12 cellular contexts compared by ENCODE assay signal in the genomic region with DNA sequence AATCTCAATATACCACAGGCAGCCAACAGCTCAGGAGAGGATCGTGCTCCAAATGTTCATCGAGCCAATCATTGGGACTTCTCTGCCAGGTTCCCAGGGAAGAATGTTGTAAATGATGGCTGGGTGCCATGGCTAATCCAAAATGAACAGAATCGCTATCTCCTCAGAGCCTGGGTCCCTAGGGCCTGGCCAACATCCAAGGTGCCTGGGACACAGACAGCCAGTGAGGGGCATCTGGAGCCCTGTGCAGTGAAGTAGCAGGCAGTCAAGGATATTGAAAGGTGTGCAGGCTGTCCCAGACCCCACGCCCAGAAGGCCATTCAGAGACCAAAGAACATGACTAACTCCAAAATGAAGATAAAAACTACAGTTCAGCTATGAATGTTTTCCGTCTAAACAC. TPM values are rescaled to one million over a fixed set of nuclear protein-coding genes. Genes with fewer than 3 reads are reported as not detected.
DNase-seq lines count a peak whose midpoint lies in the region; ATAC-seq and TF ChIP-seq lines count a peak whose summit lies in the region.
"Had no signal": no experiment of that assay in that cellular context is flagged by ENCODE, and none has a peak within 500 bp of the region (broad histone marks: within the 10 kb centered on the region; RNA-seq: fewer than 3 reads in every experiment).

No MANE protein-coding gene starts in this region.

- H3K4me1 Mint-ChIP-seq in stimulated activated naive CD8-positive, alpha-beta T cell treated with anti-CD3 and anti-CD28 coated beads, Interleukin-15, amount 100 ng/mL, for 72 hours, result peaks cover 100% of the 10 kb centered on the region
- H3K4me1 Mint-ChIP-seq in activated CD8-positive, alpha-beta T cell treated with anti-CD3 and anti-CD28 coated beads for 36 hours (ENCODE audit: low read depth), result peaks cover 96% of the 10 kb centered on the region

- no peaks in the 10 kb centered on the region for H3K27me3 ChIP-seq in hepatocyte

- peaks cover 99% of the 10 kb centered on the region for H3K79me2 ChIP-seq in hepatocyte

- intact Hi-C loops in activated CD8-positive, alpha-beta T cell treated with anti-CD3 and anti-CD28 coated beads for 36 hours (cut with micrococcal nuclease), result loop anchor here (5.0 kb wide), 1 partner anchor 38 kb away; a partner anchor contains a TSS

- peak; percentile 14 for ATAC-seq in stimulated activated naive CD8-positive, alpha-beta T cell treated with anti-CD3 and anti-CD28 coated beads, Interleukin-15, Interleukin-2, amounts not matched to agents 100 U/mL and 50 U/mL, for 24 hours
- no peak for ATAC-seq in stimulated activated naive CD8-positive, alpha-beta T cell treated with anti-CD3 and anti-CD28 coated beads, Interleukin-15, amount 100 ng/mL, for 72 hours
- no peak for ATAC-seq in activated CD8-positive, alpha-beta T cell treated with anti-CD3 and anti-CD28 coated beads for 36 hours
- ATAC-seq in GM18519 (IDR thresholded peaks at IDR 0.05; ENCODE audit: low FRiP score, unreplicated experiment) (no peak), HG03469 (IDR thresholded peaks at IDR 0.05; ENCODE audit: unreplicated experiment) (no peak), GM19328 (IDR thresholded peaks at IDR 0.05; ENCODE audit: unreplicated experiment) (no peak)
- ATAC-seq: activated CD8-positive, alpha-beta memory T cell treated with anti-CD3 and anti-CD28 coated beads, Interleukin-2, amount 10 ng/mL, durations not matched to agents 7 days and 5 days had no signal

- H3K27me3 Mint-ChIP-seq in stimulated activated naive CD8-positive, alpha-beta T cell treated with anti-CD3 and anti-CD28 coated beads, Interleukin-15, amount 100 ng/mL, for 72 hours, result no peaks in the 10 kb centered on the region
- no peaks in the 10 kb centered on the region for H3K27me3 Mint-ChIP-seq in activated CD8-positive, alpha-beta T cell treated with anti-CD3 and anti-CD28 coated beads for 36 hours
- H3K27me3 Mint-ChIP-seq: activated CD8-positive, alpha-beta memory T cell treated with anti-CD3 and anti-CD28 coated beads, Interleukin-2, amount 10 ng/mL, durations not matched to agents 7 days and 5 days had no signal

- H4K20me1 ChIP-seq in hepatocyte (ENCODE audit: insufficient read depth, poor library complexity, severe bottlenecking), result peaks cover 100% of the 10 kb centered on the region

- peaks cover 23% of the 10 kb centered on the region for H3K36me3 Mint-ChIP-seq in activated CD8-positive, alpha-beta T cell treated with anti-CD3 and anti-CD28 coated beads for 36 hours (ENCODE audit: low read depth)

- no peak overlapping the region for H3K4me3 ChIP-seq in hepatocyte

- no peak overlapping the region for H2AFZ ChIP-seq in hepatocyte

- H3K36me3 ChIP-seq in hepatocyte (replicated peaks; ENCODE audit: insufficient read depth, low read depth), result no peaks in the 10 kb centered on the region

- no peak overlapping the region for H3K27ac Mint-ChIP-seq in stimulated activated naive CD8-positive, alpha-beta T cell treated with anti-CD3 and anti-CD28 coated beads, Interleukin-15, amount 100 ng/mL, for 72 hours
- H3K27ac Mint-ChIP-seq in activated CD8-positive, alpha-beta T cell treated with anti-CD3 and anti-CD28 coated beads for 36 hours, result peak overlapping the region; percentile 64
- H3K27ac Mint-ChIP-seq: activated CD8-positive, alpha-beta memory T cell treated with anti-CD3 and anti-CD28 coated beads, Interleukin-2, amount 10 ng/mL, durations not matched to agents 7 days and 5 days had no signal

- POLR2A ChIA-PET in activated CD8-positive, alpha-beta T cell treated with anti-CD3 and anti-CD28 coated beads for 36 hours (lab: Charles Lee), result interaction anchor here (0.9 to 2.5 kb wide), 5 partner anchors 9 to 84 kb away, joined by 3 to 14 read pairs (median 4); a partner anchor contains a TSS

- 66% methylated on average over 5 of the region's 5 CpGs for WGBS in hepatocyte (ENCODE audit: low lambda C conversion rate, missing lambda C conversion rate)

- CTCF ChIA-PET in activated CD8-positive, alpha-beta T cell treated with anti-CD3 and anti-CD28 coated beads for 36 hours (lab: Charles Lee), result interaction anchor here (0.6 to 1.1 kb wide), 3 partner anchors 18 to 124 kb away, joined by 3 to 4 read pairs (median 3); a partner anchor contains a TSS

- peaks cover 84% of the 10 kb centered on the region for H3K4me1 ChIP-seq in hepatocyte (ENCODE audit: insufficient read depth)

- H3K9me3 ChIP-seq in hepatocyte (ENCODE audit: low read depth), result no peaks in the 10 kb centered on the region

- no peak for TF ChIP-seq CTCF in activated CD8-positive, alpha-beta T cell treated with anti-CD3 and anti-CD28 coated beads for 36 hours (IDR thresholded peaks at IDR 0.05)
- no peak for TF ChIP-seq CTCF in hepatocyte (IDR thresholded peaks at IDR 0.05; ENCODE audit: poor library complexity)

- no peak for DNase-seq in stimulated activated naive CD8-positive, alpha-beta T cell treated with anti-CD3 and anti-CD28 coated beads, Interleukin-15, Interleukin-2, amounts not matched to agents 100 U/mL and 50 U/mL, for 24 hours
- no peak for DNase-seq in stimulated activated naive CD8-positive, alpha-beta T cell treated with anti-CD3 and anti-CD28 coated beads, Interleukin-15, amount 100 ng/mL, for 72 hours
- no peak for DNase-seq in activated CD8-positive, alpha-beta T cell treated with anti-CD3 and anti-CD28 coated beads for 36 hours
- no peak for DNase-seq in hepatocyte (ENCODE audit: low spot score)
- DNase-seq in NAMALWA (ENCODE audit: low spot score), result no peak
- DNase-seq: activated CD8-positive, alpha-beta memory T cell treated with anti-CD3 and anti-CD28 coated beads, Interleukin-2, amount 10 ng/mL, durations not matched to agents 7 days and 5 days; HCEC 1CT; head of caudate nucleus; NCI-H2081 treated with DMSO at 0.1 percent for 48 hours had no signal

- peak overlapping the region; percentile 75 for H3K27ac ChIP-seq in hepatocyte

- H3K4me2 ChIP-seq in hepatocyte, result peak overlapping the region; percentile 58

- H3K4me3 Mint-ChIP-seq in stimulated activated naive CD8-positive, alpha-beta T cell treated with anti-CD3 and anti-CD28 coated beads, Interleukin-15, amount 100 ng/mL, for 72 hours, result no peak overlapping the region
- no peak overlapping the region for H3K4me3 Mint-ChIP-seq in activated CD8-positive, alpha-beta T cell treated with anti-CD3 and anti-CD28 coated beads for 36 hours
- H3K4me3 Mint-ChIP-seq: activated CD8-positive, alpha-beta memory T cell treated with anti-CD3 and anti-CD28 coated beads, Interleukin-2, amount 10 ng/mL, durations not matched to agents 7 days and 5 days had no signal

- H3K9me2 ChIP-seq in hepatocyte (replicated peaks; ENCODE audit: insufficient read depth), result no peaks in the 10 kb centered on the region

- H3K9me3 Mint-ChIP-seq in stimulated activated naive CD8-positive, alpha-beta T cell treated with anti-CD3 and anti-CD28 coated beads, Interleukin-15, amount 100 ng/mL, for 72 hours, result no peaks in the 10 kb centered on the region
- no peaks in the 10 kb centered on the region for H3K9me3 Mint-ChIP-seq in activated CD8-positive, alpha-beta T cell treated with anti-CD3 and anti-CD28 coated beads for 36 hours

RNA-seq across cellular contexts. Expression of a gene that starts 37.7 kb away (rescaled TPM):
- total RNA-seq in activated CD8-positive, alpha-beta T cell treated with anti-CD3 and anti-CD28 coated beads for 36 hours, result 10 to 100 TPM; 94.3 to 99.6 TPM
- total RNA-seq in hepatocyte, result 18.0 and 18.1 TPM in 2 replicates
- 88.4 and 109 TPM in 2 replicates for polyA plus RNA-seq in hepatocyte
